8 cellular contexts compared by ENCODE assay signal in the genomic region with DNA sequence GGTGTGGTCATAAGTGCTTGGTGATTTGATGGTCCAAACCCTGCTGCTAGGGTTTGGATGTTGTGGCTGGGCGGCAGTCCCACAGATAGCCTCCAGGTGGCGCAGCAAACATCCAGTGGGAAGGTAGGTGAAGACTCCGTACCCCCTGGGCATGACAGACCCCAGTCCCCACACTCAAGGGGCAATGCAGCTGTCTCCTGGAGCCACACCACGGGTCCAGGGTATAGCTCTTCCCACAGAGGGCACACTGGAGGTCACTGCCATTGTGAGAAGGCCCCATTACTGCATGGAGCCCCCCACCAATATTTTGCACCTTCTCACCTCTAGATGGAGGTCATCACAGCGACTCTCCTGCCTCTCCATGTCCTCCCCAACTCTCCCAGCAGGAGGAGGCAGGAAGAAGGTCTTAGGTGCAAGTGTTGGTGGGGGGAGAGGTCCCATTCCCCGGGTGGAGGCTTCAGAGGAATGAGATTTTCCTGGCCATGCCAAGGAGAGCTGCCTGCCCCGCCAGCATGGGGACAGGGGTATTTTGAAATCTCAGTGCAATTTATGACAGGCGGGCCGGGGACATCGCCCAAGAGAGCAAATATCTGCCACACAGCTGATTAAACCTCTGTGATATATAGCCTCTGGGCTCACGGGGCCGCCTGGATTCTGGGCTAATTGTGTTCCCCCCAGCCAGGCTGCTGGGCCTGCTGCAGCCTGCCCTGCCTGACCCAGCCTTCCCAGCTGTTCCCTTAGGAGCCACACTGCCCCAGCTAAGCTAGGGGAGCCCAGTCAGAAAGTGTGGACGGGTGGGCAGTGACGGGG. TPM values are rescaled to one million over a fixed set of nuclear protein-coding genes. Genes with fewer than 3 reads are reported as not detected.
DNase-seq lines count a peak whose midpoint lies in the region; ATAC-seq and TF ChIP-seq lines count a peak whose summit lies in the region.

No MANE protein-coding gene starts in this region.

- no peak overlapping the region for H4K8ac ChIP-seq in neuronal stem cell (ENCODE audit: low read depth, low read length)

- H3K4me3 ChIP-seq in esophagus squamous epithelium (no peak overlapping the region), neuronal stem cell (ENCODE audit: low read length in 2 of 2) (no peak overlapping the region), testis (no peak overlapping the region)

- H2AK5ac ChIP-seq in neuronal stem cell (ENCODE audit: low read depth, low read length), result peak overlapping the region; percentile 41

- no peak overlapping the region for H3K4ac ChIP-seq in neuronal stem cell (ENCODE audit: low read length)

- DNase-seq in SKM-1 treated with dmso at 0.1 percent for 144 hours (lab: John Stamatoyannopoulos, UW; ENCODE audit: unreplicated experiment), result peak; percentile 20
- DNase-seq in SKM-1 (lab: John Stamatoyannopoulos, UW; ENCODE audit: unreplicated experiment), result no peak
- DNase-seq in NCI-H774 (lab: John Stamatoyannopoulos, UW), result peak; percentile 50
- peak; percentile 66 for DNase-seq in activated T-cell treated with anti-CD3 and anti-CD28 coated beads for 1 hour (ENCODE audit: low read depth)
- DNase-seq in esophagus squamous epithelium (lab: John Stamatoyannopoulos, UW), result no peak
- DNase-seq in neuronal stem cell (ENCODE audit: low spot score), result peak; percentile 63
- DNase-seq in testis, result peak; percentile 81

- intact Hi-C loops in esophagus squamous epithelium (cut with DNase I) (loop anchor here (5.0 kb wide), 1 partner anchor 50 kb away; no protein-coding TSS in a partner anchor), testis (cut with DNase I; ENCODE audit: low total_unique reads) (no loop called here)

- H4K91ac ChIP-seq in neuronal stem cell (ENCODE audit: low read depth, low read length, poor library complexity), result no peak overlapping the region

- no peak overlapping the region for H3K4me2 ChIP-seq in neuronal stem cell (ENCODE audit: insufficient read depth, low read length, poor library complexity, severe bottlenecking)

- WGBS in esophagus squamous epithelium, 2 donors, result 8 to 24% methylated on average over 6 to 8 of the region's 14 CpGs
- WGBS in neuronal stem cell (ENCODE audit: extremely low coverage in 2 of 2, insufficient read length in 2 of 2, insufficient replicate concordance in 1 of 2), 2 donors, result no CpG with 5 or more reads among the region's 14 CpGs
- WGBS in testis, 2 donors, result 49% methylated on average over 10 to 14 of the region's 14 CpGs

- H3K14ac ChIP-seq in neuronal stem cell (ENCODE audit: low read length), result no peak overlapping the region

- TF ChIP-seq POLR2A in esophagus squamous epithelium (IDR thresholded peaks at IDR 0.05) (no peak), testis (IDR thresholded peaks at IDR 0.05) (no peak)

- H2BK12ac ChIP-seq in neuronal stem cell (ENCODE audit: low read length), result peak overlapping the region; percentile 69

- no peak overlapping the region for H2BK15ac ChIP-seq in neuronal stem cell (ENCODE audit: low read length)

- H3K27ac ChIP-seq in esophagus squamous epithelium (no peak overlapping the region), neuronal stem cell (replicated peaks; ENCODE audit: low read length) (no peak overlapping the region), testis (no peak overlapping the region)

- H3K4me1 ChIP-seq in esophagus squamous epithelium, result peaks cover 0 to 18% (median 9%) of the 10 kb centered on the region in 3 donors
- H3K4me1 ChIP-seq in neuronal stem cell (ENCODE audit: control insufficient read depth in 2 of 2, insufficient read depth in 1 of 2, low read depth in 1 of 2, low read length in 2 of 2), result peaks cover 5 to 15% of the 10 kb centered on the region in 2 donors
- H3K4me1 ChIP-seq in testis, result peaks cover 12% of the 10 kb centered on the region

- H3K79me1 ChIP-seq in neuronal stem cell (ENCODE audit: low read depth, low read length), result no peaks in the 10 kb centered on the region

- H3K18ac ChIP-seq in neuronal stem cell (ENCODE audit: low read length), result no peak overlapping the region

- no peak overlapping the region for H2BK5ac ChIP-seq in neuronal stem cell (ENCODE audit: low read length)

- TF ChIP-seq CTCF in esophagus squamous epithelium (IDR thresholded peaks at IDR 0.05), result peak; percentile 82 to 95 (median 84)
- TF ChIP-seq CTCF in testis (IDR thresholded peaks at IDR 0.05), result peak; percentile 89 to 96 (median 89)

- no peaks in the 10 kb centered on the region for H3K36me3 ChIP-seq in esophagus squamous epithelium
- H3K36me3 ChIP-seq in neuronal stem cell (replicated peaks in 1 of 2; ENCODE audit: control insufficient read depth in 2 of 2, insufficient read depth in 2 of 2, low read length in 2 of 2), result no peaks in the 10 kb centered on the region
- no peaks in the 10 kb centered on the region for H3K36me3 ChIP-seq in testis (ENCODE audit: low read depth, missing control alignments)

- no peak overlapping the region for H2AFZ ChIP-seq in neuronal stem cell (ENCODE audit: low read length)

- H3K9ac ChIP-seq in neuronal stem cell (ENCODE audit: low read depth, low read length, poor library complexity), result peak overlapping the region; percentile 70

- H3K27me3 ChIP-seq in esophagus squamous epithelium, result peaks cover under 1 to 45% (median 8%) of the 10 kb centered on the region in 4 donors
- H3K27me3 ChIP-seq in neuronal stem cell (ENCODE audit: control insufficient read depth in 3 of 3, insufficient read depth in 3 of 3, low read depth in 1 of 3, low read length in 3 of 3), result peaks cover 0 to 48% (median 15%) of the 10 kb centered on the region in 3 experiments
- H3K27me3 ChIP-seq in testis, result no peaks in the 10 kb centered on the region

- H2BK120ac ChIP-seq in neuronal stem cell (ENCODE audit: low read depth, low read length), result no peak overlapping the region

- H3K9me3 ChIP-seq in esophagus squamous epithelium, result no peaks in the 10 kb centered on the region
- H3K9me3 ChIP-seq in neuronal stem cell (replicated peaks in 1 of 2; ENCODE audit: control insufficient read depth in 2 of 2, insufficient read depth in 1 of 2, low read depth in 1 of 2, low read length in 2 of 2), result no peaks in the 10 kb centered on the region
- no peaks in the 10 kb centered on the region for H3K9me3 ChIP-seq in testis

- no peak for ATAC-seq in HG03097 (IDR thresholded peaks at IDR 0.05; ENCODE audit: low FRiP score, unreplicated experiment)

- H3K23ac ChIP-seq in neuronal stem cell (ENCODE audit: low read depth, low read length, poor library complexity), result peak overlapping the region; percentile 34

RNA-seq across cellular contexts. Expression of a gene that starts 17.2 kb away (rescaled TPM):
- total RNA-seq in esophagus squamous epithelium (under 1 TPM in 3 of 4 donors, not detected in 1; 0.35 to 0.57 (median 0.48) TPM), testis (10 to 100 TPM in 1 of 2 donors, 1 to 10 TPM in 1; 7.7 to 11.3 TPM)
- 2.4 TPM for polyA plus RNA-seq in neuronal stem cell (2013, experiment 1 of 2)
- 2.6 TPM for polyA plus RNA-seq in neuronal stem cell (2013, experiment 2 of 2)
- polyA plus RNA-seq in testis (ENCODE audit: insufficient read depth, low read depth, low replicate concordance), result 2.8 TPM

RNA-seq across cellular contexts. Expression of a gene that starts 30.7 kb away (rescaled TPM):
- under 1 TPM in 2 of 4 donors, not detected in 2; 0.18 to 0.38 TPM for total RNA-seq in esophagus squamous epithelium
- 4.2 TPM for polyA plus RNA-seq in neuronal stem cell (2013, experiment 1 of 2)
- polyA plus RNA-seq in neuronal stem cell (2013, experiment 2 of 2), result 4.2 TPM
- total RNA-seq in testis, result 10 to 100 TPM; 17.9 to 26.6 TPM
- polyA plus RNA-seq in testis (ENCODE audit: insufficient read depth, low read depth, low replicate concordance), result 21.4 TPM

RNA-seq across cellular contexts. Expression of a gene that starts 44.9 kb away (rescaled TPM):
- total RNA-seq in esophagus squamous epithelium (10 to 100 TPM in 1 of 4 donors, 1 to 10 TPM in 3; 3.9 to 10.4 (median 8.9) TPM), testis (10 to 100 TPM; 35.9 to 51.1 TPM)
- polyA plus RNA-seq in neuronal stem cell (2013, experiment 1 of 2), result 0.21 TPM
- polyA plus RNA-seq in neuronal stem cell (2013, experiment 2 of 2), result 0.14 TPM
- 56.3 TPM for polyA plus RNA-seq in testis (ENCODE audit: insufficient read depth, low read depth, low replicate concordance)

RNA-seq across cellular contexts. Expression of a gene that starts 47.7 kb away (rescaled TPM):
- total RNA-seq in esophagus squamous epithelium (10 to 100 TPM; 34.0 to 48.6 (median 35.7) TPM), testis (100 to 1,000 TPM in 1 of 2 donors, 10 to 100 TPM in 1; 85.1 to 103 TPM)
- 49.7 TPM for polyA plus RNA-seq in neuronal stem cell (2013, experiment 1 of 2)
- 50.2 TPM for polyA plus RNA-seq in neuronal stem cell (2013, experiment 2 of 2)
- polyA plus RNA-seq in testis (ENCODE audit: insufficient read depth, low read depth, low replicate concordance), result 65.4 TPM

RNA-seq across cellular contexts. Expression of a gene that starts 50.3 kb away (rescaled TPM):
- total RNA-seq in esophagus squamous epithelium (10 to 100 TPM; 42.6 to 82.0 (median 67.2) TPM), testis (10 to 100 TPM; 81.1 to 86.2 TPM)
- 57.3 TPM for polyA plus RNA-seq in neuronal stem cell (2013, experiment 1 of 2)
- 54.2 TPM for polyA plus RNA-seq in neuronal stem cell (2013, experiment 2 of 2)
- 94.3 TPM for polyA plus RNA-seq in testis (ENCODE audit: insufficient read depth, low read depth, low replicate concordance)

Comparison
In these comparisons a context has a peak if more than half of its experiments do, and no peak if none do; other contexts are left out.
1. DNase-seq: peak in SKM-1 treated with dmso at 0.1 percent for 144 hours (single experiment), NCI-H774 (single experiment), activated T-cell treated with anti-CD3 and anti-CD28 coated beads for 1 hour (single experiment), neuronal stem cell (single experiment) and testis (single experiment); none in SKM-1 (single experiment) and esophagus squamous epithelium (single experiment).
2. RNA of a gene that starts 17.2 kb away (total RNA-seq): 7.7 to 11.3 TPM in testis; 0.35 to 0.57 TPM in esophagus squamous epithelium; every median in the first group is over 4 times any median in the second.
3. RNA of a gene that starts 30.7 kb away (total RNA-seq): 17.9 to 26.6 TPM in testis; 0.18 to 0.38 TPM in esophagus squamous epithelium; every median in the first group is over 10 times any median in the second.